ENCODE assay signal across 8 cellular contexts in genomic region chr5:131264453-131265200, GRCh38. TPM values are rescaled to one million over a fixed set of nuclear protein-coding genes. Genes with fewer than 3 reads are reported as not detected.
DNase-seq lines count a peak whose midpoint lies in the region; ATAC-seq and TF ChIP-seq lines count a peak whose summit lies in the region.

No MANE protein-coding gene starts in this region.

- peak; percentile 38 for DNase-seq in SIG-M5 treated with dmso at 0.1 percent for 504 hours (lab: John Stamatoyannopoulos, UW; ENCODE audit: unreplicated experiment)
- DNase-seq in SIG-M5 (lab: John Stamatoyannopoulos, UW): no peak
- peak; percentile 60 for DNase-seq in HT-29 (ENCODE audit: low spot score)
- DNase-seq in WTC11 (ENCODE audit: low spot score): peak; percentile 52
- peak; percentile 42 to 45 for DNase-seq in lung microvascular endothelial cell (ENCODE audit: low read depth in 2 of 2)
- no peak for DNase-seq in GM20000 (ENCODE audit: low spot score)

- no peaks in the 10 kb centered on the region for H3K36me3 Mint-ChIP-seq in WTC11
- peaks cover 12% of the 10 kb centered on the region for H3K36me3 Mint-ChIP-seq in dendritic cell treated with granulocyte-macrophage colony-stimulating factor and Interleukin-4, amounts not matched to agents 40 ng/mL and 50 ng/mL, for 4 days (ENCODE audit: low read depth)
- peaks cover 26% of the 10 kb centered on the region for H3K36me3 Mint-ChIP-seq in stimulated activated naive CD8-positive, alpha-beta T cell treated with anti-CD3 and anti-CD28 coated beads, Interleukin-15, Interleukin-2, amounts not matched to agents 100 ng/mL and 50 ng/mL, for 24 hours (ENCODE audit: low read depth)

- H3K9me3 Mint-ChIP-seq in WTC11: no peaks in the 10 kb centered on the region; the same call in 1 of the 2 replicates
- no peaks in the 10 kb centered on the region for H3K9me3 Mint-ChIP-seq in dendritic cell treated with granulocyte-macrophage colony-stimulating factor and Interleukin-4, amounts not matched to agents 40 ng/mL and 50 ng/mL, for 4 days
- H3K9me3 Mint-ChIP-seq in stimulated activated naive CD8-positive, alpha-beta T cell treated with anti-CD3 and anti-CD28 coated beads, Interleukin-15, Interleukin-2, amounts not matched to agents 100 ng/mL and 50 ng/mL, for 24 hours: no peaks in the 10 kb centered on the region

- CTCF ChIA-PET in WTC11 (lab: Charles Lee): interaction anchor here (0.8 to 2.9 kb wide), 6 partner anchors 8 to 393 kb away, joined by 3 to 13 read pairs (median 4); no protein-coding TSS in a partner anchor

- POLR2A ChIA-PET in WTC11 (lab: Charles Lee): interaction anchor here (0.5 to 1.9 kb wide), 5 partner anchors 11 to 1232 kb away, joined by 3 to 6 read pairs (median 3); partner anchors contain the start of gene HINT1

- H3K4me3 Mint-ChIP-seq in WTC11: peak overlapping the region; percentile 85
- peak overlapping the region; percentile 80 for H3K4me3 Mint-ChIP-seq in dendritic cell treated with granulocyte-macrophage colony-stimulating factor and Interleukin-4, amounts not matched to agents 40 ng/mL and 50 ng/mL, for 4 days
- H3K4me3 Mint-ChIP-seq in stimulated activated naive CD8-positive, alpha-beta T cell treated with anti-CD3 and anti-CD28 coated beads, Interleukin-15, Interleukin-2, amounts not matched to agents 100 ng/mL and 50 ng/mL, for 24 hours: peak overlapping the region; percentile 89

- H3K27ac Mint-ChIP-seq in WTC11: peak overlapping the region; percentile 87
- H3K27ac Mint-ChIP-seq in dendritic cell treated with granulocyte-macrophage colony-stimulating factor and Interleukin-4, amounts not matched to agents 40 ng/mL and 50 ng/mL, for 4 days: peak overlapping the region; percentile 87
- peak overlapping the region; percentile 91 for H3K27ac Mint-ChIP-seq in stimulated activated naive CD8-positive, alpha-beta T cell treated with anti-CD3 and anti-CD28 coated beads, Interleukin-15, Interleukin-2, amounts not matched to agents 100 ng/mL and 50 ng/mL, for 24 hours

- intact Hi-C loops in dendritic cell treated with granulocyte-macrophage colony-stimulating factor and Interleukin-4, amounts not matched to agents 40 ng/mL and 50 ng/mL, for 4 days (cut with micrococcal nuclease): loop anchor here (2.0 to 10.0 kb wide), 4 partner anchors 58 to 530 kb away; partner anchors contain the start of genes FNIP1 and LYRM7

- ATAC-seq in WTC11: peak; percentile 4

- H3K27me3 Mint-ChIP-seq in WTC11 (ENCODE audit: low read depth): no peaks in the 10 kb centered on the region
- no peaks in the 10 kb centered on the region for H3K27me3 Mint-ChIP-seq in dendritic cell treated with granulocyte-macrophage colony-stimulating factor and Interleukin-4, amounts not matched to agents 40 ng/mL and 50 ng/mL, for 4 days
- no peaks in the 10 kb centered on the region for H3K27me3 Mint-ChIP-seq in stimulated activated naive CD8-positive, alpha-beta T cell treated with anti-CD3 and anti-CD28 coated beads, Interleukin-15, Interleukin-2, amounts not matched to agents 100 ng/mL and 50 ng/mL, for 24 hours

- no peak for TF ChIP-seq CTCF in WTC11 (IDR thresholded peaks at IDR 0.05)
- no peak for TF ChIP-seq CTCF in GM20000 (IDR thresholded peaks at IDR 0.05; ENCODE audit: extremely low read depth, missing control alignments)

- peaks cover 14% of the 10 kb centered on the region for H3K4me1 Mint-ChIP-seq in WTC11
- peaks cover 29% of the 10 kb centered on the region for H3K4me1 Mint-ChIP-seq in dendritic cell treated with granulocyte-macrophage colony-stimulating factor and Interleukin-4, amounts not matched to agents 40 ng/mL and 50 ng/mL, for 4 days (ENCODE audit: low read depth)
- peaks cover 73% of the 10 kb centered on the region for H3K4me1 Mint-ChIP-seq in stimulated activated naive CD8-positive, alpha-beta T cell treated with anti-CD3 and anti-CD28 coated beads, Interleukin-15, Interleukin-2, amounts not matched to agents 100 ng/mL and 50 ng/mL, for 24 hours (ENCODE audit: low read depth)

TF ChIP-seq in WTC11, 78 proteins besides CTCF, POLR2A, EP300 and RAD21:
- peak; percentile 70; the same call in 1 of the 2 replicates for TF ChIP-seq ZNF317 (CRISPR knock-in tag; IDR thresholded peaks at IDR 0.05; ENCODE audit: borderline replicate concordance, low read depth)
- TF ChIP-seq ETV6 (CRISPR knock-in tag; IDR thresholded peaks at IDR 0.05): no peak
- no peak for TF ChIP-seq TP53 (CRISPR knock-in tag; IDR thresholded peaks at IDR 0.05)
TF ChIP-seq in WTC11: peak in this region for 1.

RNA-seq across cellular contexts. Expression of gene CDC42SE2, which starts 0.8 kb away (rescaled TPM):
- 18.3 and 20.7 TPM in 2 replicates for total RNA-seq in HT-29 (2014; rRNA removed; shearing (Covaris generic))
- total RNA-seq in WTC11 (2021) (21.2 to 22.5 TPM (median 21.7 TPM) in 3 replicates), lung microvascular endothelial cell (41.6 and 57.9 TPM in 2 replicates)

Comparison
In these comparisons a context has a peak if more than half of its experiments do, and no peak if none do; other contexts are left out.
1. DNase-seq: peak in SIG-M5 treated with dmso at 0.1 percent for 504 hours (single experiment), HT-29 (single experiment), WTC11 (single experiment) and lung microvascular endothelial cell (2 of 2); none in SIG-M5 (single experiment) and GM20000 (single experiment).
2. Peak in every context shown above with its lines, with median percentiles within 50 percentile points of each other: H3K27ac Mint-ChIP-seq and H3K4me3 Mint-ChIP-seq.